Comparison of ENCODE assay signal across 8 cellular contexts in the genomic region with DNA sequence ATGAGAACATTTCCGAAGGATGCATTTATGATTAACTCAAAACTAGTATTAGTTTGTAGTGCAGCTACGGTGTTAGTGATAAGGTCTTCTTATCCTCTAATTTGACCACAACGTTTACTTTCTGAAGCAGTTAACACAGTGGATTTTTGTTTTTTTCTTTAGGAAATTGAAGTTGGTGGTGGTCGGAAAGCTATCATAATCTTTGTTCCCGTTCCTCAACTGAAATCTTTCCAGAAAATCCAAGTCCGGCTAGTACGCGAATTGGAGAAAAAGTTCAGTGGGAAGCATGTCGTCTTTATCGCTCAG. TPM values are rescaled to one million over a fixed set of nuclear protein-coding genes. Genes with fewer than 3 reads are reported as not detected.
A peak's percentile ranks its signal among the peaks of the same experiment; 100 is the strongest.
DNase-seq lines count a peak whose midpoint lies in the region; ATAC-seq, FAIRE-seq and TF ChIP-seq lines count a peak whose summit lies in the region.
"Not testable (repeated sequence)": the region's sequence is repeated elsewhere in the genome, so short reads cannot be mapped to it uniquely, and the experiment has no call there.

No MANE protein-coding gene starts in this region.

- TF ChIP-seq EP300 in esophagus muscularis mucosa (IDR thresholded peaks at IDR 0.05); HepG2 (IDR thresholded peaks at IDR 0.05; ENCODE audit: low read depth in 2 of 2, low read length in 2 of 2); HepG2 (CRISPR knock-in tag; IDR thresholded peaks at IDR 0.05; ENCODE audit: borderline replicate concordance): not testable (repeated sequence)

- intact Hi-C loops in esophagus muscularis mucosa (cut with DNase I): loop anchor here (5.0 kb wide), 2 partner anchors 59 to 199 kb away; a partner anchor contains a TSS
- intact Hi-C loops in HepG2 (cut with micrococcal nuclease; ENCODE audit: unreplicated experiment): not testable (repeated sequence)

- FAIRE-seq in HepG2 (lab: Jason Lieb, UNC): not testable (repeated sequence)

- H4K20me1 ChIP-seq in KMS-11 (ENCODE audit: insufficient read depth) (peaks cover 24% of the 10 kb centered on the region; the same call in 1 of the 2 replicates), HepG2 (ENCODE audit: insufficient read depth, low read length) (peaks cover 56% of the 10 kb centered on the region), osteoblast (ENCODE audit: insufficient read depth, low read length) (peaks cover 50% of the 10 kb centered on the region)

- POLR2A ChIA-PET in HepG2 (lab: Yijun Ruan, JAX): interaction anchor here (0.8 to 5.0 kb wide), 15 partner anchors 10 to 198 kb away, joined by 3 to 71 read pairs (median 5); a partner anchor contains a TSS

- peak overlapping the region; percentile 69 for H3K4me3 ChIP-seq in CD4-positive, CD25-positive, alpha-beta regulatory T cell (ENCODE audit: low read depth, low read length)
- not testable (repeated sequence) for H3K4me3 ChIP-seq in KMS-11 (IDR thresholded peaks at IDR 0.05; ENCODE audit: insufficient read depth, low read depth, low read length)
- H3K4me3 ChIP-seq in WI38 (ENCODE audit: low read depth, low read length): peak overlapping the region; percentile 81
- H3K4me3 ChIP-seq in astrocyte of the spinal cord (ENCODE audit: low read depth, low read length): peak overlapping the region; percentile 97
- peak overlapping the region; percentile 71 to 87 (median 80) for H3K4me3 ChIP-seq in esophagus muscularis mucosa
- peak overlapping the region; percentile 89 to 100 (median 91) for H3K4me3 ChIP-seq in HepG2 (replicated peaks in 1 of 3; ENCODE audit: insufficient read depth in 1 of 3, low read depth in 2 of 3, low read length in 3 of 3)
- H3K4me3 ChIP-seq in osteoblast (ENCODE audit: insufficient read depth, low read length): peak overlapping the region; percentile 95
- peak overlapping the region; percentile 92 for H3K4me3 ChIP-seq in thoracic aorta

- CTCF ChIA-PET in HepG2 (lab: Yijun Ruan, JAX; ENCODE audit: low intra/inter-chr PET ratio, low total read pairs): not testable (repeated sequence)

- not testable (repeated sequence) for DNase-seq in CD4-positive, CD25-positive, alpha-beta regulatory T cell; astrocyte of the spinal cord (ENCODE audit: low read depth, low spot score); esophagus muscularis mucosa (ENCODE audit: extremely low spot score); HepG2 (ENCODE audit: low spot score); osteoblast (ENCODE audit: insufficient read length, low spot score, missing footprints); thoracic aorta (ENCODE audit: low spot score)

- H3K27me3 ChIP-seq in CD4-positive, CD25-positive, alpha-beta regulatory T cell (ENCODE audit: control insufficient read depth, insufficient read depth, low read length); KMS-11 (ENCODE audit: insufficient read depth, low read depth); esophagus muscularis mucosa; HepG2 (ENCODE audit: control insufficient read depth in 1 of 2, insufficient read depth in 2 of 2, low read length in 2 of 2); osteoblast (ENCODE audit: insufficient read depth, low read length); thoracic aorta (replicated peaks; ENCODE audit: insufficient read depth): not testable (repeated sequence)

- peaks cover 51% of the 10 kb centered on the region for H3K36me3 ChIP-seq in CD4-positive, CD25-positive, alpha-beta regulatory T cell (ENCODE audit: control insufficient read depth, insufficient read depth, low read length)
- H3K36me3 ChIP-seq in KMS-11 (ENCODE audit: insufficient read depth) (peaks cover 31% of the 10 kb centered on the region), esophagus muscularis mucosa (peaks cover 26 to 52% (median 47%) of the 10 kb centered on the region in 4 donors), HepG2 (replicated peaks in 1 of 2; ENCODE audit: control insufficient read depth in 1 of 2, insufficient read depth in 2 of 2, low read length in 2 of 2) (peaks cover 16 to 48% of the 10 kb centered on the region in 2 experiments), osteoblast (ENCODE audit: insufficient read depth, low read length) (peaks cover 52% of the 10 kb centered on the region), thoracic aorta (peaks cover 30% of the 10 kb centered on the region)

- not testable (repeated sequence) for H3K27me3 Mint-ChIP-seq in CD4-positive, CD25-positive, alpha-beta regulatory T cell

- not testable (repeated sequence) for BruUV-seq in HepG2 (replicated peaks; lab: Mats Ljungman, UMichigan)

- TF ChIP-seq CTCF in KMS-11 (conservative IDR thresholded peaks at IDR 0.05; ENCODE audit: low read depth, low read length); WI38 (IDR thresholded peaks at IDR 0.05; ENCODE audit: low read depth, low read length); astrocyte of the spinal cord (IDR thresholded peaks at IDR 0.05; ENCODE audit: low read depth, low read length); esophagus muscularis mucosa (IDR thresholded peaks at IDR 0.05); HepG2 (CRISPR knock-in tag; IDR thresholded peaks at IDR 0.05); osteoblast (IDR thresholded peaks at IDR 0.05; ENCODE audit: extremely low read depth, low read depth, low read length); thoracic aorta (IDR thresholded peaks at IDR 0.05): not testable (repeated sequence)

- H3K9me3 ChIP-seq in CD4-positive, CD25-positive, alpha-beta regulatory T cell (ENCODE audit: control insufficient read depth in 2 of 2, low read length in 2 of 2); esophagus muscularis mucosa; HepG2 (ENCODE audit: low read length); osteoblast (ENCODE audit: low read depth, low read length); thoracic aorta: not testable (repeated sequence)

- not testable (repeated sequence) for ATAC-seq in CD4-positive, CD25-positive, alpha-beta regulatory T cell (ENCODE audit: low read depth in 2 of 2); HepG2; thoracic aorta (ENCODE audit: insufficient number of reproducible peaks, low FRiP score, low read depth)

- peaks cover 40% of the 10 kb centered on the region for H3K36me3 Mint-ChIP-seq in CD4-positive, CD25-positive, alpha-beta regulatory T cell

- peak overlapping the region; percentile 81 to 93 (median 90) for H3K4me3 Mint-ChIP-seq in CD4-positive, CD25-positive, alpha-beta regulatory T cell

- H3K79me2 ChIP-seq in KMS-11 (ENCODE audit: insufficient read depth, low read depth) (peaks cover 48% of the 10 kb centered on the region), HepG2 (ENCODE audit: insufficient read depth, low read length) (peaks cover 54% of the 10 kb centered on the region), osteoblast (ENCODE audit: insufficient read depth, low read length) (peaks cover 53% of the 10 kb centered on the region)

- H3K9me3 Mint-ChIP-seq in CD4-positive, CD25-positive, alpha-beta regulatory T cell: not testable (repeated sequence)

- not testable (repeated sequence) for TF ChIP-seq POLR2A in esophagus muscularis mucosa (IDR thresholded peaks at IDR 0.05; ENCODE audit: low read depth)
- TF ChIP-seq POLR2A in HepG2 (IDR thresholded peaks at IDR 0.05; ENCODE audit: insufficient read depth in 1 of 2, low read depth in 2 of 2, low read length in 2 of 2): 0 out of 4 replicates have a peak, but pooled peaks of 1 of the 2 experiments have one; percentile 14

- TF ChIP-seq RAD21 in HepG2 (CRISPR knock-in tag; IDR thresholded peaks at IDR 0.05): not testable (repeated sequence)

- peak overlapping the region; percentile 92 for H3K27ac ChIP-seq in CD4-positive, CD25-positive, alpha-beta regulatory T cell (ENCODE audit: insufficient read depth, low read length, poor library complexity, severe bottlenecking)
- peak overlapping the region; percentile 92; the same call in 1 of the 2 replicates for H3K27ac ChIP-seq in KMS-11
- peak overlapping the region; percentile 86 to 93 (median 89) for H3K27ac ChIP-seq in esophagus muscularis mucosa (replicated peaks in 1 of 4)
- H3K27ac ChIP-seq in HepG2 (ENCODE audit: extremely low read length, insufficient read depth, low read length): peak overlapping the region; percentile 84
- H3K27ac ChIP-seq in osteoblast (ENCODE audit: low read depth, low read length): peak overlapping the region; percentile 85
- H3K27ac ChIP-seq in thoracic aorta: peak overlapping the region; percentile 87 to 92

- 74% methylated on average over 10 of the region's 10 CpGs for WGBS in esophagus muscularis mucosa
- WGBS in HepG2 (ENCODE audit: low lambda C conversion rate): 28% methylated on average over 10 of the region's 10 CpGs

- H3K9ac ChIP-seq in KMS-11 (peak overlapping the region; percentile 99), HepG2 (ENCODE audit: insufficient read depth, low read depth, low read length) (peak overlapping the region; percentile 98)

- not testable (repeated sequence) for H2AFZ ChIP-seq in KMS-11 (ENCODE audit: low read depth); HepG2 (ENCODE audit: low read length); osteoblast (ENCODE audit: low read length)

- in situ Hi-C loops in astrocyte of the spinal cord (cut with HindIII; ENCODE audit: low sequenced_read_pairs): not testable (repeated sequence)
- in situ Hi-C loops in HepG2 (cut with HindIII; ENCODE audit: extremely low pct_ligation_motif_present, low pct_unique_long_range_greater_than_20kb): loop anchor here (5.0 kb wide), 1 partner anchor 76 kb away; no protein-coding TSS in a partner anchor

- peaks cover 23 to 53% (median 31%) of the 10 kb centered on the region in 4 donors for H3K4me1 Mint-ChIP-seq in CD4-positive, CD25-positive, alpha-beta regulatory T cell

- H3K4me2 ChIP-seq in KMS-11 (peak overlapping the region; percentile 68), HepG2 (ENCODE audit: low read depth, low read length) (peak overlapping the region; percentile 96), osteoblast (ENCODE audit: insufficient read depth, low read length) (peak overlapping the region; percentile 95)

- H3K27ac Mint-ChIP-seq in CD4-positive, CD25-positive, alpha-beta regulatory T cell: peak overlapping the region; percentile 84 to 94 (median 94)

- peaks cover 25% of the 10 kb centered on the region for H3K4me1 ChIP-seq in CD4-positive, CD25-positive, alpha-beta regulatory T cell (ENCODE audit: control insufficient read depth, insufficient read depth, low read length, poor library complexity, severe bottlenecking)
- H3K4me1 ChIP-seq in KMS-11 (ENCODE audit: low read depth, poor library complexity, severe bottlenecking) (peaks cover 31% of the 10 kb centered on the region), esophagus muscularis mucosa (peaks cover 35 to 59% (median 45%) of the 10 kb centered on the region in 4 donors), HepG2 (ENCODE audit: insufficient read depth, low read length) (peaks cover 68% of the 10 kb centered on the region), osteoblast (ENCODE audit: insufficient read depth, low read length) (peaks cover 33% of the 10 kb centered on the region), thoracic aorta (ENCODE audit: control insufficient read depth in 1 of 2, low read depth in 2 of 2) (peaks cover 17 to 34% of the 10 kb centered on the region in 2 donors)

RNA-seq across cellular contexts. Expression of a gene that starts 1.2 kb away (rescaled TPM):
- total RNA-seq in CD4-positive, CD25-positive, alpha-beta regulatory T cell: 1,337 TPM
- polyA plus RNA-seq in CD4-positive, CD25-positive, alpha-beta regulatory T cell: 1,000 to 10,000 TPM in 3 of 4 donors, 100 to 1,000 TPM in 1; 912 to 1,324 (median 1,217) TPM
- 1,000 to 10,000 TPM in 3 of 4 donors, 100 to 1,000 TPM in 1; 950 to 4,390 (median 2,121) TPM for total RNA-seq in esophagus muscularis mucosa
- total RNA-seq in HepG2 (2016; rRNA removed; fragmentation: Illumina TruSeq; extraction: Trizol): 3,686 and 4,415 TPM in 2 replicates
- total RNA-seq in HepG2 (2016; cell fraction: cytosol; rRNA removed; fragmentation: Illumina TruSeq; extraction: Trizol; ENCODE audit: low read depth): 5,456 and 6,100 TPM in 2 replicates
- 3,753 and 4,559 TPM in 2 replicates for total RNA-seq in HepG2 (2016; cell fraction: insoluble cytoplasmic fraction; rRNA removed; fragmentation: Illumina TruSeq; extraction: Trizol)
- total RNA-seq in HepG2 (2016; cell fraction: membrane; rRNA removed; fragmentation: Illumina TruSeq; extraction: Trizol): 7,013 and 7,026 TPM in 2 replicates
- 1,357 and 1,550 TPM in 2 replicates for total RNA-seq in HepG2 (2016; cell fraction: nucleus; rRNA removed; fragmentation: Illumina TruSeq; extraction: Trizol)
- 3,283 and 4,040 TPM in 2 replicates for polyA plus RNA-seq in HepG2 (2011; rRNA removed)
- 3,092 and 3,668 TPM in 2 replicates for polyA plus RNA-seq in HepG2 (2011; cell fraction: cytosol; rRNA removed)
- polyA plus RNA-seq in HepG2 (2011; cell fraction: nucleus; rRNA removed): 687 and 772 TPM in 2 replicates
- 3,723 and 4,459 TPM in 2 replicates for polyA plus RNA-seq in HepG2 (2012)
- 5,030 and 5,352 TPM in 2 replicates for polyA plus RNA-seq in HepG2 (2016; cell fraction: cytosol; fragmentation: Illumina TruSeq; extraction: Trizol; ENCODE audit: low read depth)
- 4,110 and 4,812 TPM in 2 replicates for polyA plus RNA-seq in HepG2 (2016; cell fraction: insoluble cytoplasmic fraction; fragmentation: Illumina TruSeq; extraction: Trizol; ENCODE audit: low read depth)
- polyA plus RNA-seq in HepG2 (2016; cell fraction: membrane; fragmentation: Illumina TruSeq; extraction: Trizol; ENCODE audit: low read depth): 6,339 and 6,476 TPM in 2 replicates
- polyA plus RNA-seq in HepG2 (2016; cell fraction: nucleus; fragmentation: Illumina TruSeq; extraction: Trizol; ENCODE audit: insufficient read depth, low read depth): 2,377 and 2,486 TPM in 2 replicates
- 217 and 248 TPM in 2 replicates for polyA minus RNA-seq in HepG2 (2011; rRNA and poly(A)+ RNA removed; ENCODE audit: low replicate concordance)
- polyA minus RNA-seq in HepG2 (2011; cell fraction: cytosol; rRNA and poly(A)+ RNA removed): 598 and 688 TPM in 2 replicates
- 243 and 285 TPM in 2 replicates for polyA minus RNA-seq in HepG2 (2011; cell fraction: nucleus; rRNA and poly(A)+ RNA removed)
- 1,101 and 1,268 TPM in 2 replicates for total RNA-seq in osteoblast
- total RNA-seq in thoracic aorta: 1,000 to 10,000 TPM; 1,181 to 1,621 TPM

RNA-seq across cellular contexts. Expression of a gene that starts 18.1 kb away (rescaled TPM):
- total RNA-seq in CD4-positive, CD25-positive, alpha-beta regulatory T cell: 30.3 TPM
- polyA plus RNA-seq in CD4-positive, CD25-positive, alpha-beta regulatory T cell: 10 to 100 TPM; 29.7 to 33.2 (median 31.8) TPM
- total RNA-seq in esophagus muscularis mucosa (10 to 100 TPM; 30.2 to 36.5 (median 34.5) TPM), HepG2 (2016; rRNA removed; fragmentation: Illumina TruSeq; extraction: Trizol) (57.2 and 57.4 TPM in 2 replicates), osteoblast (35.9 and 39.4 TPM in 2 replicates), thoracic aorta (10 to 100 TPM; 15.0 to 26.2 TPM)
- 73.8 and 75.1 TPM in 2 replicates for total RNA-seq in HepG2 (2016; cell fraction: cytosol; rRNA removed; fragmentation: Illumina TruSeq; extraction: Trizol; ENCODE audit: low read depth)
- 56.9 and 57.3 TPM in 2 replicates for total RNA-seq in HepG2 (2016; cell fraction: insoluble cytoplasmic fraction; rRNA removed; fragmentation: Illumina TruSeq; extraction: Trizol)
- 90.4 and 92.3 TPM in 2 replicates for total RNA-seq in HepG2 (2016; cell fraction: membrane; rRNA removed; fragmentation: Illumina TruSeq; extraction: Trizol)
- 37.2 and 39.3 TPM in 2 replicates for total RNA-seq in HepG2 (2016; cell fraction: nucleus; rRNA removed; fragmentation: Illumina TruSeq; extraction: Trizol)
- 12.7 and 14.5 TPM in 2 replicates for polyA plus RNA-seq in HepG2 (2011; rRNA removed)
- 12.8 and 14.0 TPM in 2 replicates for polyA plus RNA-seq in HepG2 (2011; cell fraction: cytosol; rRNA removed)
- polyA plus RNA-seq in HepG2 (2011; cell fraction: nucleus; rRNA removed): 10.4 and 11.6 TPM in 2 replicates
- polyA plus RNA-seq in HepG2 (2012): 21.0 and 21.2 TPM in 2 replicates
- polyA plus RNA-seq in HepG2 (2016; cell fraction: cytosol; fragmentation: Illumina TruSeq; extraction: Trizol; ENCODE audit: low read depth): 75.3 and 82.0 TPM in 2 replicates
- 46.3 and 47.8 TPM in 2 replicates for polyA plus RNA-seq in HepG2 (2016; cell fraction: insoluble cytoplasmic fraction; fragmentation: Illumina TruSeq; extraction: Trizol; ENCODE audit: low read depth)
- polyA plus RNA-seq in HepG2 (2016; cell fraction: membrane; fragmentation: Illumina TruSeq; extraction: Trizol; ENCODE audit: low read depth): 68.9 and 69.5 TPM in 2 replicates
- 43.7 and 45.2 TPM in 2 replicates for polyA plus RNA-seq in HepG2 (2016; cell fraction: nucleus; fragmentation: Illumina TruSeq; extraction: Trizol; ENCODE audit: insufficient read depth, low read depth)
- polyA minus RNA-seq in HepG2 (2011; rRNA and poly(A)+ RNA removed; ENCODE audit: low replicate concordance): 10.4 and 15.6 TPM in 2 replicates
- 11.1 and 12.0 TPM in 2 replicates for polyA minus RNA-seq in HepG2 (2011; cell fraction: cytosol; rRNA and poly(A)+ RNA removed)
- 17.3 and 19.1 TPM in 2 replicates for polyA minus RNA-seq in HepG2 (2011; cell fraction: nucleus; rRNA and poly(A)+ RNA removed)

RNA-seq across cellular contexts. Expression of a gene that starts 18.6 kb away (rescaled TPM):
- not detected for total RNA-seq in CD4-positive, CD25-positive, alpha-beta regulatory T cell
- polyA plus RNA-seq in CD4-positive, CD25-positive, alpha-beta regulatory T cell: not detected
- total RNA-seq in esophagus muscularis mucosa: 10 to 100 TPM in 1 of 4 donors, 1 to 10 TPM in 3; 2.1 to 19.1 (median 6.6) TPM
- 2.5 and 3.0 TPM in 2 replicates for total RNA-seq in HepG2 (2016; rRNA removed; fragmentation: Illumina TruSeq; extraction: Trizol)
- total RNA-seq in HepG2 (2016; cell fraction: cytosol; rRNA removed; fragmentation: Illumina TruSeq; extraction: Trizol; ENCODE audit: low read depth): 1.2 and 1.9 TPM in 2 replicates
- 2.5 and 3.0 TPM in 2 replicates for total RNA-seq in HepG2 (2016; cell fraction: insoluble cytoplasmic fraction; rRNA removed; fragmentation: Illumina TruSeq; extraction: Trizol)
- total RNA-seq in HepG2 (2016; cell fraction: membrane; rRNA removed; fragmentation: Illumina TruSeq; extraction: Trizol): 2.2 and 2.3 TPM in 2 replicates
- 2.7 and 3.4 TPM in 2 replicates for total RNA-seq in HepG2 (2016; cell fraction: nucleus; rRNA removed; fragmentation: Illumina TruSeq; extraction: Trizol)
- 1.5 and 2.6 TPM in 2 replicates for polyA plus RNA-seq in HepG2 (2011; rRNA removed)
- polyA plus RNA-seq in HepG2 (2011; cell fraction: cytosol; rRNA removed): 2.8 TPM in 2 replicates
- 4.0 and 4.6 TPM in 2 replicates for polyA plus RNA-seq in HepG2 (2011; cell fraction: nucleus; rRNA removed)
- polyA plus RNA-seq in HepG2 (2012): 1.6 and 1.9 TPM in 2 replicates
- polyA plus RNA-seq in HepG2 (2016; cell fraction: cytosol; fragmentation: Illumina TruSeq; extraction: Trizol; ENCODE audit: low read depth): 0.71 and 0.78 TPM in 2 replicates
- 2.0 and 3.6 TPM in 2 replicates for polyA plus RNA-seq in HepG2 (2016; cell fraction: insoluble cytoplasmic fraction; fragmentation: Illumina TruSeq; extraction: Trizol; ENCODE audit: low read depth)
- 1.5 TPM in 2 replicates for polyA plus RNA-seq in HepG2 (2016; cell fraction: membrane; fragmentation: Illumina TruSeq; extraction: Trizol; ENCODE audit: low read depth)
- polyA plus RNA-seq in HepG2 (2016; cell fraction: nucleus; fragmentation: Illumina TruSeq; extraction: Trizol; ENCODE audit: insufficient read depth, low read depth): 5.0 and 5.6 TPM in 2 replicates
- 1.8 TPM in 1 of 2 replicates, not detected in the other for polyA minus RNA-seq in HepG2 (2011; rRNA and poly(A)+ RNA removed; ENCODE audit: low replicate concordance)
- 0.69 and 1.3 TPM in 2 replicates for polyA minus RNA-seq in HepG2 (2011; cell fraction: cytosol; rRNA and poly(A)+ RNA removed)
- polyA minus RNA-seq in HepG2 (2011; cell fraction: nucleus; rRNA and poly(A)+ RNA removed): 2.6 and 2.8 TPM in 2 replicates
- total RNA-seq in osteoblast: under 0.01 and 0.36 TPM in 2 replicates
- 10 to 100 TPM in 1 of 2 donors, 1 to 10 TPM in 1; 9.4 to 22.5 TPM for total RNA-seq in thoracic aorta

RNA-seq across cellular contexts. Expression of a gene that starts 56.9 kb away (rescaled TPM):
- 21.2 TPM for total RNA-seq in CD4-positive, CD25-positive, alpha-beta regulatory T cell
- polyA plus RNA-seq in CD4-positive, CD25-positive, alpha-beta regulatory T cell: 10 to 100 TPM; 41.7 to 52.4 (median 49.9) TPM
- 100 to 1,000 TPM in 1 of 4 donors, 10 to 100 TPM in 3; 90.0 to 130 (median 96.9) TPM for total RNA-seq in esophagus muscularis mucosa
- total RNA-seq in HepG2 (2016; rRNA removed; fragmentation: Illumina TruSeq; extraction: Trizol): 123 and 135 TPM in 2 replicates
- 16.6 and 17.0 TPM in 2 replicates for total RNA-seq in HepG2 (2016; cell fraction: cytosol; rRNA removed; fragmentation: Illumina TruSeq; extraction: Trizol; ENCODE audit: low read depth)
- 124 and 138 TPM in 2 replicates for total RNA-seq in HepG2 (2016; cell fraction: insoluble cytoplasmic fraction; rRNA removed; fragmentation: Illumina TruSeq; extraction: Trizol)
- 45.5 and 47.8 TPM in 2 replicates for total RNA-seq in HepG2 (2016; cell fraction: membrane; rRNA removed; fragmentation: Illumina TruSeq; extraction: Trizol)
- 54.5 and 64.3 TPM in 2 replicates for total RNA-seq in HepG2 (2016; cell fraction: nucleus; rRNA removed; fragmentation: Illumina TruSeq; extraction: Trizol)
- 21.3 and 28.7 TPM in 2 replicates for polyA plus RNA-seq in HepG2 (2011; rRNA removed)
- 22.7 and 24.5 TPM in 2 replicates for polyA plus RNA-seq in HepG2 (2011; cell fraction: cytosol; rRNA removed)
- 16.1 and 17.6 TPM in 2 replicates for polyA plus RNA-seq in HepG2 (2011; cell fraction: nucleus; rRNA removed)
- polyA plus RNA-seq in HepG2 (2012): 22.9 and 33.0 TPM in 2 replicates
- polyA plus RNA-seq in HepG2 (2016; cell fraction: cytosol; fragmentation: Illumina TruSeq; extraction: Trizol; ENCODE audit: low read depth): 20.5 and 20.6 TPM in 2 replicates
- polyA plus RNA-seq in HepG2 (2016; cell fraction: insoluble cytoplasmic fraction; fragmentation: Illumina TruSeq; extraction: Trizol; ENCODE audit: low read depth): 160 TPM in 2 replicates
- 42.7 and 43.1 TPM in 2 replicates for polyA plus RNA-seq in HepG2 (2016; cell fraction: membrane; fragmentation: Illumina TruSeq; extraction: Trizol; ENCODE audit: low read depth)
- polyA plus RNA-seq in HepG2 (2016; cell fraction: nucleus; fragmentation: Illumina TruSeq; extraction: Trizol; ENCODE audit: insufficient read depth, low read depth): 92.2 and 100 TPM in 2 replicates
- 15.1 and 19.1 TPM in 2 replicates for polyA minus RNA-seq in HepG2 (2011; rRNA and poly(A)+ RNA removed; ENCODE audit: low replicate concordance)
- 13.2 and 18.8 TPM in 2 replicates for polyA minus RNA-seq in HepG2 (2011; cell fraction: cytosol; rRNA and poly(A)+ RNA removed)
- polyA minus RNA-seq in HepG2 (2011; cell fraction: nucleus; rRNA and poly(A)+ RNA removed): 19.3 and 23.8 TPM in 2 replicates
- 51.3 and 55.4 TPM in 2 replicates for total RNA-seq in osteoblast
- total RNA-seq in thoracic aorta: 100 to 1,000 TPM; 120 to 126 TPM
